In genomic region chr5:54868511-54869483, GRCh38 we compare ENCODE assay signal across 1 cellular context.
A peak's percentile ranks its signal among the peaks of the same experiment; 100 is the strongest.
TF ChIP-seq lines count a peak whose summit lies in the region.

No MANE protein-coding gene starts in this region.

TF ChIP-seq in GM12878, 131 proteins besides CTCF, POLR2A, EP300 and RAD21 (continued from another document):
- TF ChIP-seq, protein P1, sequence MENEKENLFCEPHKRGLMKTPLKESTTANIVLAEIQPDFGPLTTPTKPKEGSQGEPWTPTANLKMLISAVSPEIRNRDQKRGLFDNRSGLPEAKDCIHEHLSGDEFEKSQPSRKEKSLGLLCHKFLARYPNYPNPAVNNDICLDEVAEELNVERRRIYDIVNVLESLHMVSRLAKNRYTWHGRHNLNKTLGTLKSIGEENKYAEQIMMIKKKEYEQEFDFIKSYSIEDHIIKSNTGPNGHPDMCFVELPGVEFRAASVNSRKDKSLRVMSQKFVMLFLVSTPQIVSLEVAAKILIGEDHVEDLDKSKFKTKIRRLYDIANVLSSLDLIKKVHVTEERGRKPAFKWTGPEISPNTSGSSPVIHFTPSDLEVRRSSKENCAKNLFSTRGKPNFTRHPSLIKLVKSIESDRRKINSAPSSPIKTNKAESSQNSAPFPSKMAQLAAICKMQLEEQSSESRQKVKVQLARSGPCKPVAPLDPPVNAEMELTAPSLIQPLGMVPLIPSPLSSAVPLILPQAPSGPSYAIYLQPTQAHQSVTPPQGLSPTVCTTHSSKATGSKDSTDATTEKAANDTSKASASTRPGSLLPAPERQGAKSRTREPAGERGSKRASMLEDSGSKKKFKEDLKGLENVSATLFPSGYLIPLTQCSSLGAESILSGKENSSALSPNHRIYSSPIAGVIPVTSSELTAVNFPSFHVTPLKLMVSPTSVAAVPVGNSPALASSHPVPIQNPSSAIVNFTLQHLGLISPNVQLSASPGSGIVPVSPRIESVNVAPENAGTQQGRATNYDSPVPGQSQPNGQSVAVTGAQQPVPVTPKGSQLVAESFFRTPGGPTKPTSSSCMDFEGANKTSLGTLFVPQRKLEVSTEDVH (IDR thresholded peaks at IDR 0.05; ENCODE audit: low read depth, partially characterized antibody) = no peak
- TF ChIP-seq KLF5 (IDR thresholded peaks at IDR 0.05; ENCODE audit: partially characterized antibody) (no peak), TCF7 (IDR thresholded peaks at IDR 0.05; ENCODE audit: borderline replicate concordance) (peak; percentile 90), NR2F1 (conservative IDR thresholded peaks at IDR 0.05) (no peak), ZNF592 (IDR thresholded peaks at IDR 0.05) (no peak), HDAC6 (IDR thresholded peaks at IDR 0.05; ENCODE audit: unreplicated experiment) (no peak), POU2F2 (IDR thresholded peaks at IDR 0.05; ENCODE audit: borderline replicate concordance, low read depth, low read length) (no peak), MEF2A (IDR thresholded peaks at IDR 0.05; ENCODE audit: insufficient read depth, low read depth, low read length) (no peak), FOXK2 (IDR thresholded peaks at IDR 0.05) (no peak), CREB1 (IDR thresholded peaks at IDR 0.05; ENCODE audit: low read depth) (no peak), CHD4 (IDR thresholded peaks at IDR 0.05) (no peak), ATF7 (IDR thresholded peaks at IDR 0.05; ENCODE audit: low read depth) (no peak), SIX5 (IDR thresholded peaks at IDR 0.05; ENCODE audit: low read depth, low read length, severe bottlenecking) (no peak), ZNF274 (IDR thresholded peaks at IDR 0.05; ENCODE audit: insufficient read depth, insufficient read length) (no peak), EED (IDR thresholded peaks at IDR 0.05; ENCODE audit: low read depth) (0 out of 2 replicates have a peak, but pooled peaks have one; percentile 13), SP1 (IDR thresholded peaks at IDR 0.05; ENCODE audit: low read depth, low read length) (no peak), NFIC (IDR thresholded peaks at IDR 0.05; ENCODE audit: low read depth, low read length) (peak; percentile 60; the same call in 1 of the 2 replicates), ESRRA (IDR thresholded peaks at IDR 0.05; ENCODE audit: low read length) (no peak), CHD2 (IDR thresholded peaks at IDR 0.05; ENCODE audit: borderline replicate concordance, low read depth, low read length) (no peak), PAX5 (IDR thresholded peaks at IDR 0.05; ENCODE audit: borderline replicate concordance, low read depth, low read length) (peak; percentile 37; the same call in 1 of the 2 replicates), CBFB (IDR thresholded peaks at IDR 0.05; ENCODE audit: low read depth) (no peak), SMC3 (IDR thresholded peaks at IDR 0.05; ENCODE audit: borderline replicate concordance, low read length) (no peak), BCL11A (IDR thresholded peaks at IDR 0.05; ENCODE audit: low read depth, low read length) (peak; percentile 77; the same call in 1 of the 2 replicates), ATF2 (IDR thresholded peaks at IDR 0.05; ENCODE audit: low read length) (peak; percentile 27; the same call in 1 of the 2 replicates), BMI1 (IDR thresholded peaks at IDR 0.05; ENCODE audit: borderline replicate concordance) (no peak), ETV6 (conservative IDR thresholded peaks at IDR 0.05 in 1 of 2, IDR thresholded peaks at IDR 0.05 in 1 of 2; ENCODE audit: borderline replicate concordance in 1 of 2, low read depth in 1 of 2) (no peak), ZSCAN29 (IDR thresholded peaks at IDR 0.05) (no peak), TBL1XR1 (IDR thresholded peaks at IDR 0.05; ENCODE audit: low read depth, low read length) (no peak), CREM (IDR thresholded peaks at IDR 0.05; ENCODE audit: low read depth) (peak; percentile 48; the same call in 1 of the 2 replicates), RBBP5 (conservative IDR thresholded peaks at IDR 0.05) (no peak), SMAD1 (IDR thresholded peaks at IDR 0.05; ENCODE audit: low read depth, partially characterized antibody) (no peak), NBN (IDR thresholded peaks at IDR 0.05) (no peak)
- TF ChIP-seq, protein P2, sequence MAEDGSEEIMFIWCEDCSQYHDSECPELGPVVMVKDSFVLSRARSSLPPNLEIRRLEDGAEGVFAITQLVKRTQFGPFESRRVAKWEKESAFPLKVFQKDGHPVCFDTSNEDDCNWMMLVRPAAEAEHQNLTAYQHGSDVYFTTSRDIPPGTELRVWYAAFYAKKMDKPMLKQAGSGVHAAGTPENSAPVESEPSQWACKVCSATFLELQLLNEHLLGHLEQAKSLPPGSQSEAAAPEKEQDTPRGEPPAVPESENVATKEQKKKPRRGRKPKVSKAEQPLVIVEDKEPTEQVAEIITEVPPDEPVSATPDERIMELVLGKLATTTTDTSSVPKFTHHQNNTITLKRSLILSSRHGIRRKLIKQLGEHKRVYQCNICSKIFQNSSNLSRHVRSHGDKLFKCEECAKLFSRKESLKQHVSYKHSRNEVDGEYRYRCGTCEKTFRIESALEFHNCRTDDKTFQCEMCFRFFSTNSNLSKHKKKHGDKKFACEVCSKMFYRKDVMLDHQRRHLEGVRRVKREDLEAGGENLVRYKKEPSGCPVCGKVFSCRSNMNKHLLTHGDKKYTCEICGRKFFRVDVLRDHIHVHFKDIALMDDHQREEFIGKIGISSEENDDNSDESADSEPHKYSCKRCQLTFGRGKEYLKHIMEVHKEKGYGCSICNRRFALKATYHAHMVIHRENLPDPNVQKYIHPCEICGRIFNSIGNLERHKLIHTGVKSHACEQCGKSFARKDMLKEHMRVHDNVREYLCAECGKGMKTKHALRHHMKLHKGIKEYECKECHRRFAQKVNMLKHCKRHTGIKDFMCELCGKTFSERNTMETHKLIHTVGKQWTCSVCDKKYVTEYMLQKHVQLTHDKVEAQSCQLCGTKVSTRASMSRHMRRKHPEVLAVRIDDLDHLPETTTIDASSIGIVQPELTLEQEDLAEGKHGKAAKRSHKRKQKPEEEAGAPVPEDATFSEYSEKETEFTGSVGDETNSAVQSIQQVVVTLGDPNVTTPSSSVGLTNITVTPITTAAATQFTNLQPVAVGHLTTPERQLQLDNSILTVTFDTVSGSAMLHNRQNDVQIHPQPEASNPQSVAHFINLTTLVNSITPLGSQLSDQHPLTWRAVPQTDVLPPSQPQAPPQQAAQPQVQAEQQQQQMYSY (CRISPR knock-in tag; IDR thresholded peaks at IDR 0.05) = no peak
- TF ChIP-seq, protein P3, sequence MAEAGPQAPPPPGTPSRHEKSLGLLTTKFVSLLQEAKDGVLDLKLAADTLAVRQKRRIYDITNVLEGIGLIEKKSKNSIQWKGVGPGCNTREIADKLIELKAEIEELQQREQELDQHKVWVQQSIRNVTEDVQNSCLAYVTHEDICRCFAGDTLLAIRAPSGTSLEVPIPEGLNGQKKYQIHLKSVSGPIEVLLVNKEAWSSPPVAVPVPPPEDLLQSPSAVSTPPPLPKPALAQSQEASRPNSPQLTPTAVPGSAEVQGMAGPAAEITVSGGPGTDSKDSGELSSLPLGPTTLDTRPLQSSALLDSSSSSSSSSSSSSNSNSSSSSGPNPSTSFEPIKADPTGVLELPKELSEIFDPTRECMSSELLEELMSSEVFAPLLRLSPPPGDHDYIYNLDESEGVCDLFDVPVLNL (IDR thresholded peaks at IDR 0.05; ENCODE audit: low read depth, low read length) = no peak
- TF ChIP-seq, protein P4, sequence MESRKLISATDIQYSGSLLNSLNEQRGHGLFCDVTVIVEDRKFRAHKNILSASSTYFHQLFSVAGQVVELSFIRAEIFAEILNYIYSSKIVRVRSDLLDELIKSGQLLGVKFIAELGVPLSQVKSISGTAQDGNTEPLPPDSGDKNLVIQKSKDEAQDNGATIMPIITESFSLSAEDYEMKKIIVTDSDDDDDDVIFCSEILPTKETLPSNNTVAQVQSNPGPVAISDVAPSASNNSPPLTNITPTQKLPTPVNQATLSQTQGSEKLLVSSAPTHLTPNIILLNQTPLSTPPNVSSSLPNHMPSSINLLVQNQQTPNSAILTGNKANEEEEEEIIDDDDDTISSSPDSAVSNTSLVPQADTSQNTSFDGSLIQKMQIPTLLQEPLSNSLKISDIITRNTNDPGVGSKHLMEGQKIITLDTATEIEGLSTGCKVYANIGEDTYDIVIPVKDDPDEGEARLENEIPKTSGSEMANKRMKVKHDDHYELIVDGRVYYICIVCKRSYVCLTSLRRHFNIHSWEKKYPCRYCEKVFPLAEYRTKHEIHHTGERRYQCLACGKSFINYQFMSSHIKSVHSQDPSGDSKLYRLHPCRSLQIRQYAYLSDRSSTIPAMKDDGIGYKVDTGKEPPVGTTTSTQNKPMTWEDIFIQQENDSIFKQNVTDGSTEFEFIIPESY (IDR thresholded peaks at IDR 0.05) = no peak
